ENCODE assay signal across 12 cellular contexts in genomic region chr7:76333388-76334101, GRCh38. TPM values are rescaled to one million over a fixed set of nuclear protein-coding genes. Genes with fewer than 3 reads are reported as not detected.
A peak's percentile ranks its signal among the peaks of the same experiment; 100 is the strongest.
DNase-seq lines count a peak whose midpoint lies in the region; ATAC-seq and TF ChIP-seq lines count a peak whose summit lies in the region.
"Had no signal": no experiment of that assay in that cellular context is flagged by ENCODE, and none has a peak within 500 bp of the region (broad histone marks: within the 10 kb centered on the region; RNA-seq: fewer than 3 reads in every experiment).

No MANE protein-coding gene starts in this region.

- H3K9me3 Mint-ChIP-seq in activated CD4-positive, alpha-beta T cell treated with anti-CD3 and anti-CD28 coated beads for 36 hours (ENCODE audit: low read depth): no peaks in the 10 kb centered on the region
- no peaks in the 10 kb centered on the region for H3K9me3 Mint-ChIP-seq in activated CD4-positive, alpha-beta T cell treated with anti-CD3 and anti-CD28 coated beads, Interleukin-2, amount 10 ng/mL, durations not matched to agents 7 days and 5 days
- peaks cover 0 to 2% (median 0%) of the 10 kb centered on the region in 11 donors for H3K9me3 Mint-ChIP-seq in naive thymus-derived CD4-positive, alpha-beta T cell
- no peaks in the 10 kb centered on the region for H3K9me3 Mint-ChIP-seq in type B pancreatic cell
- H3K9me3 Mint-ChIP-seq: naive B cell had no signal

- H3K27me3 Mint-ChIP-seq in activated CD4-positive, alpha-beta T cell treated with anti-CD3 and anti-CD28 coated beads for 36 hours: no peaks in the 10 kb centered on the region
- no peaks in the 10 kb centered on the region for H3K27me3 Mint-ChIP-seq in activated CD4-positive, alpha-beta T cell treated with anti-CD3 and anti-CD28 coated beads, Interleukin-2, amount 10 ng/mL, durations not matched to agents 7 days and 5 days
- H3K27me3 Mint-ChIP-seq in naive thymus-derived CD4-positive, alpha-beta T cell: no peaks in the 10 kb centered on the region
- no peaks in the 10 kb centered on the region for H3K27me3 Mint-ChIP-seq in type B pancreatic cell
- H3K27me3 Mint-ChIP-seq: naive B cell had no signal

- no peaks in the 10 kb centered on the region for H3K9me3 ChIP-seq in naive thymus-derived CD4-positive, alpha-beta T cell (ENCODE audit: control insufficient read depth in 2 of 3, low read length in 3 of 3)

- intact Hi-C loops in activated CD4-positive, alpha-beta T cell treated with anti-CD3 and anti-CD28 coated beads for 36 hours (cut with DNase I, micrococcal nuclease): no loop called here
- intact Hi-C loops in naive thymus-derived CD4-positive, alpha-beta T cell (cut with micrococcal nuclease): no loop called here

- H3K27ac Mint-ChIP-seq in activated CD4-positive, alpha-beta T cell treated with anti-CD3 and anti-CD28 coated beads for 36 hours: peak overlapping the region; percentile 11
- H3K27ac Mint-ChIP-seq in activated CD4-positive, alpha-beta T cell treated with anti-CD3 and anti-CD28 coated beads, Interleukin-2, amount 10 ng/mL, durations not matched to agents 7 days and 5 days: no peak overlapping the region
- peak overlapping the region in 4 of 9 donors; percentile 29 to 78 (median 56) for H3K27ac Mint-ChIP-seq in naive thymus-derived CD4-positive, alpha-beta T cell
- peak overlapping the region; percentile 12 for H3K27ac Mint-ChIP-seq in type B pancreatic cell

- CTCF ChIA-PET in activated CD4-positive, alpha-beta T cell treated with anti-CD3 and anti-CD28 coated beads for 36 hours (lab: Charles Lee): interaction anchor here (1.4 kb wide), 1 partner anchor 26 kb away, joined by 3 read pairs; the partner anchor contains the start of gene YWHAG
- CTCF ChIA-PET in activated CD4-positive, alpha-beta T cell treated with anti-CD3 and anti-CD28 coated beads, Interleukin-2, amount 10 ng/mL, durations not matched to agents 7 days and 5 days (lab: Charles Lee): interaction anchor here (1.0 to 2.1 kb wide), 3 partner anchors 10 to 25 kb away, joined by 3 to 6 read pairs (median 3); partner anchors contain the start of gene YWHAG
- CTCF ChIA-PET in naive thymus-derived CD4-positive, alpha-beta T cell (lab: Charles Lee): interaction anchor here (1.0 to 1.1 kb wide), 2 partner anchors 15 to 70 kb away, joined by 3 read pairs; no protein-coding TSS in a partner anchor

- TF ChIP-seq CTCF in fibroblast of villous mesenchyme (IDR thresholded peaks at IDR 0.05; ENCODE audit: insufficient read depth, low read depth, low read length) (no peak), type B pancreatic cell (conservative IDR thresholded peaks at IDR 0.05) (no peak)

- no peaks in the 10 kb centered on the region for H3K27me3 ChIP-seq in naive thymus-derived CD4-positive, alpha-beta T cell (ENCODE audit: control insufficient read depth in 2 of 2, insufficient read depth in 2 of 2, low read length in 2 of 2)

- H3K4me3 Mint-ChIP-seq in activated CD4-positive, alpha-beta T cell treated with anti-CD3 and anti-CD28 coated beads for 36 hours: no peak overlapping the region
- no peak overlapping the region for H3K4me3 Mint-ChIP-seq in activated CD4-positive, alpha-beta T cell treated with anti-CD3 and anti-CD28 coated beads, Interleukin-2, amount 10 ng/mL, durations not matched to agents 7 days and 5 days
- H3K4me3 Mint-ChIP-seq in naive thymus-derived CD4-positive, alpha-beta T cell: no peak overlapping the region
- H3K4me3 Mint-ChIP-seq in type B pancreatic cell: no peak overlapping the region
- H3K4me3 Mint-ChIP-seq: naive B cell had no signal

- no peaks in the 10 kb centered on the region for H3K4me1 ChIP-seq in naive thymus-derived CD4-positive, alpha-beta T cell (ENCODE audit: control insufficient read depth in 2 of 2, insufficient read depth in 2 of 2, low read length in 2 of 2)

- no peak for DNase-seq in activated CD4-positive, alpha-beta T cell treated with anti-CD3 and anti-CD28 coated beads for 36 hours
- DNase-seq in activated CD4-positive, alpha-beta T cell treated with anti-CD3 and anti-CD28 coated beads, Interleukin-2, amount 10 ng/mL, durations not matched to agents 7 days and 5 days: no peak
- DNase-seq in fibroblast of villous mesenchyme (ENCODE audit: low read depth) (peak; percentile 58), type B pancreatic cell (ENCODE audit: extremely low spot score, unreplicated experiment) (no peak), HPDE6-E6E7 (ENCODE audit: extremely low spot score) (no peak), SIG-M5 treated with dmso at 0.1 percent for 504 hours (lab: John Stamatoyannopoulos, UW; ENCODE audit: unreplicated experiment) (no peak), hypothalamus (lab: John Stamatoyannopoulos, UW) (no peak)
- DNase-seq in naive thymus-derived CD4-positive, alpha-beta T cell: no peak
- DNase-seq: activated CD8-positive, alpha-beta memory T cell treated with anti-CD3 and anti-CD28 coated beads, Interleukin-2, amount 50 U/mL, for 4 hours; DMS79 treated with DMSO at 0.1 percent for 48 hours; naive B cell; NCI-H526 had no signal

- no peak overlapping the region for H3K27ac ChIP-seq in naive thymus-derived CD4-positive, alpha-beta T cell (ENCODE audit: low read depth, low read length)

- H3K36me3 Mint-ChIP-seq in activated CD4-positive, alpha-beta T cell treated with anti-CD3 and anti-CD28 coated beads for 36 hours (ENCODE audit: low read depth): peaks cover 51% of the 10 kb centered on the region
- peaks cover 21% of the 10 kb centered on the region for H3K36me3 Mint-ChIP-seq in activated CD4-positive, alpha-beta T cell treated with anti-CD3 and anti-CD28 coated beads, Interleukin-2, amount 10 ng/mL, durations not matched to agents 7 days and 5 days (ENCODE audit: low read depth)
- H3K36me3 Mint-ChIP-seq in naive thymus-derived CD4-positive, alpha-beta T cell: peaks cover 5 to 22% (median 11%) of the 10 kb centered on the region in 5 donors
- H3K36me3 Mint-ChIP-seq in type B pancreatic cell: peaks cover 38% of the 10 kb centered on the region

- peaks cover 0 to 33% (median 8%) of the 10 kb centered on the region in 3 experiments for H3K36me3 ChIP-seq in naive thymus-derived CD4-positive, alpha-beta T cell (ENCODE audit: control insufficient read depth in 2 of 3, insufficient read depth in 3 of 3, low read length in 3 of 3)

- ATAC-seq in activated CD4-positive, alpha-beta T cell treated with anti-CD3 and anti-CD28 coated beads for 36 hours: no peak
- ATAC-seq in naive thymus-derived CD4-positive, alpha-beta T cell: peak; percentile 46

- no peak overlapping the region for H3K4me3 ChIP-seq in fibroblast of villous mesenchyme (ENCODE audit: low read depth, low read length)
- H3K4me3 ChIP-seq in naive thymus-derived CD4-positive, alpha-beta T cell (ENCODE audit: low read length): no peak overlapping the region

- POLR2A ChIA-PET in activated CD4-positive, alpha-beta T cell treated with anti-CD3 and anti-CD28 coated beads for 36 hours (lab: Charles Lee): no interaction called here
- POLR2A ChIA-PET in activated CD4-positive, alpha-beta T cell treated with anti-CD3 and anti-CD28 coated beads, Interleukin-2, amount 10 ng/mL, durations not matched to agents 7 days and 5 days (lab: Charles Lee): no interaction called here
- POLR2A ChIA-PET in naive thymus-derived CD4-positive, alpha-beta T cell (lab: Charles Lee): interaction anchor here (1.1 kb wide), 1 partner anchor 15 kb away, joined by 3 read pairs; no protein-coding TSS in a partner anchor

- H3K4me1 Mint-ChIP-seq in activated CD4-positive, alpha-beta T cell treated with anti-CD3 and anti-CD28 coated beads for 36 hours: peaks cover 38% of the 10 kb centered on the region
- H3K4me1 Mint-ChIP-seq in activated CD4-positive, alpha-beta T cell treated with anti-CD3 and anti-CD28 coated beads, Interleukin-2, amount 10 ng/mL, durations not matched to agents 7 days and 5 days: peaks cover 38% of the 10 kb centered on the region
- peaks cover 44 to 69% (median 64%) of the 10 kb centered on the region in 7 donors for H3K4me1 Mint-ChIP-seq in naive thymus-derived CD4-positive, alpha-beta T cell
- H3K4me1 Mint-ChIP-seq in type B pancreatic cell (ENCODE audit: unreplicated experiment): peaks cover 42% of the 10 kb centered on the region

RNA-seq across cellular contexts. Expression of gene YWHAG, which starts 25.2 kb away (rescaled TPM):
- 100 to 1,000 TPM; 140 to 144 TPM for total RNA-seq in activated CD4-positive, alpha-beta T cell treated with anti-CD3 and anti-CD28 coated beads for 36 hours
- total RNA-seq in activated CD4-positive, alpha-beta T cell treated with anti-CD3 and anti-CD28 coated beads, Interleukin-2, amount 10 ng/mL, durations not matched to agents 7 days and 5 days: 10 to 100 TPM; 68.0 to 75.1 TPM
- total RNA-seq in fibroblast of villous mesenchyme (125 and 141 TPM in 2 replicates), type B pancreatic cell (ENCODE audit: low replicate concordance) (140 TPM in 2 replicates)
- total RNA-seq in naive thymus-derived CD4-positive, alpha-beta T cell: 10 to 100 TPM; 27.7 to 98.3 (median 39.6) TPM
- polyA plus RNA-seq in naive thymus-derived CD4-positive, alpha-beta T cell: 1 to 10 TPM; 1.4 to 1.6 TPM

RNA-seq across cellular contexts. Expression of gene HSPB1, which starts 31.1 kb away (rescaled TPM):
- 100 to 1,000 TPM in 1 of 2 experiments, 10 to 100 TPM in 1; 71.1 to 127 TPM for total RNA-seq in activated CD4-positive, alpha-beta T cell treated with anti-CD3 and anti-CD28 coated beads for 36 hours
- total RNA-seq in activated CD4-positive, alpha-beta T cell treated with anti-CD3 and anti-CD28 coated beads, Interleukin-2, amount 10 ng/mL, durations not matched to agents 7 days and 5 days: 10 to 100 TPM; 27.0 to 28.1 TPM
- total RNA-seq in fibroblast of villous mesenchyme (77.7 and 130 TPM in 2 replicates), type B pancreatic cell (ENCODE audit: low replicate concordance) (228 and 315 TPM in 2 replicates)
- 10 to 100 TPM; 26.3 to 47.2 (median 40.5) TPM for total RNA-seq in naive thymus-derived CD4-positive, alpha-beta T cell
- polyA plus RNA-seq in naive thymus-derived CD4-positive, alpha-beta T cell: 10 to 100 TPM; 68.6 to 93.5 TPM
